ENCODE assay signal across 24 cellular contexts in genomic region chr22:27329966-27330645, GRCh38.
"Had no signal": no experiment of that assay in that cellular context is flagged by ENCODE, and none has a peak within 500 bp of the region (broad histone marks: within the 10 kb centered on the region; RNA-seq: fewer than 3 reads in every experiment).

No MANE protein-coding gene starts in this region.

- H3K27ac ChIP-seq: brain microvascular endothelial cell, gastroesophageal sphincter, sigmoid colon, testis, upper lobe of right lung had no signal

- H3K4me3 Mint-ChIP-seq: activated CD4-positive, alpha-beta memory T cell treated with anti-CD3 and anti-CD28 coated beads for 36 hours; activated T-cell treated with anti-CD3 and anti-CD28 coated beads, Interleukin-2, amount 50 U/mL, for 72 hours; central memory CD8-positive, alpha-beta T cell; endodermal cell; natural killer cell; stimulated activated memory B cell treated with anti-CD40 and anti-IgM and Interleukin-4, amounts not matched to agents 10 μg/mL and 1 μg/mL and 100 μg/mL, for 72 hours; T-helper 1 cell treated with Interleukin-12 subunit alpha and Interleukin-12 subunit beta and Interleukin-4 antibody, amounts not matched to agents 30 μg/mL and 1 μg/mL, for 36 hours had no signal

- H3K27ac Mint-ChIP-seq: activated CD4-positive, alpha-beta memory T cell treated with anti-CD3 and anti-CD28 coated beads for 36 hours; activated T-cell treated with anti-CD3 and anti-CD28 coated beads, Interleukin-2, amount 50 U/mL, for 72 hours; endodermal cell; natural killer cell; stimulated activated memory B cell treated with anti-CD40 and anti-IgM and Interleukin-4, amounts not matched to agents 10 μg/mL and 1 μg/mL and 100 μg/mL, for 72 hours; T-helper 1 cell treated with Interleukin-12 subunit alpha and Interleukin-12 subunit beta and Interleukin-4 antibody, amounts not matched to agents 30 μg/mL and 1 μg/mL, for 36 hours had no signal

- H3K4me2 ChIP-seq: smooth muscle cell had no signal

- H3K36me3 Mint-ChIP-seq: activated CD4-positive, alpha-beta memory T cell treated with anti-CD3 and anti-CD28 coated beads for 36 hours; natural killer cell; stimulated activated memory B cell treated with anti-CD40 and anti-IgM and Interleukin-4, amounts not matched to agents 10 μg/mL and 1 μg/mL and 100 μg/mL, for 72 hours had no signal

- H3K4me1 Mint-ChIP-seq: central memory CD8-positive, alpha-beta T cell; natural killer cell; stimulated activated memory B cell treated with anti-CD40 and anti-IgM and Interleukin-4, amounts not matched to agents 10 μg/mL and 1 μg/mL and 100 μg/mL, for 72 hours had no signal

- H3K4me1 ChIP-seq: testis had no signal

- H3K9me3 ChIP-seq: gastroesophageal sphincter, testis, upper lobe of right lung had no signal

- FAIRE-seq: colon had no signal

- ATAC-seq: gastroesophageal sphincter; left ventricle myocardium superior; natural killer cell; stimulated activated memory B cell treated with anti-CD40 and anti-IgM and Interleukin-4, amounts not matched to agents 10 μg/mL and 1 μg/mL and 100 μg/mL, for 72 hours; upper lobe of right lung had no signal

- H3K4me3 ChIP-seq: gastroesophageal sphincter, sigmoid colon, smooth muscle cell, testis, upper lobe of right lung had no signal

- H3K9me3 Mint-ChIP-seq: activated CD4-positive, alpha-beta memory T cell treated with anti-CD3 and anti-CD28 coated beads for 36 hours; activated T-cell treated with anti-CD3 and anti-CD28 coated beads, Interleukin-2, amount 50 U/mL, for 72 hours; central memory CD8-positive, alpha-beta T cell; endodermal cell; natural killer cell; T-helper 1 cell treated with Interleukin-12 subunit alpha and Interleukin-12 subunit beta and Interleukin-4 antibody, amounts not matched to agents 30 μg/mL and 1 μg/mL, for 36 hours had no signal

- DNase-seq: activated CD4-positive, alpha-beta memory T cell treated with anti-CD3 and anti-CD28 coated beads for 36 hours; activated CD4-positive, alpha-beta T cell treated with anti-CD3 and anti-CD28 coated beads for 48 hours; activated CD4-positive, CD25-positive, alpha-beta regulatory T cell; activated effector memory CD4-positive, alpha-beta T cell treated with anti-CD3 and anti-CD28 coated beads, Interleukin-2, amount 50 U/mL, for 16 hours; activated naive CD4-positive, alpha-beta T cell treated with anti-CD3 and anti-CD28 coated beads, Interleukin-2, amount 50 U/mL, for 16 hours; activated T-cell treated with anti-CD3 and anti-CD28 coated beads, Interleukin-2, amount 50 U/mL, for 72 hours; aorta; brain microvascular endothelial cell; left ventricle myocardium superior; mammary epithelial cell; midbrain; natural killer cell; nucleus accumbens; sigmoid colon; stimulated activated CD4-positive, alpha-beta T cell treated with anti-CD3 and anti-CD28 coated beads, Interleukin-15, amount 100 ng/mL, for 24 hours; testis; upper lobe of right lung had no signal
